13 cellular contexts compared by ENCODE assay signal in genomic region chr2:208031608-208032019, GRCh38. TPM values are rescaled to one million over a fixed set of nuclear protein-coding genes. Genes with fewer than 3 reads are reported as not detected.
DNase-seq lines count a peak whose midpoint lies in the region; ATAC-seq and FAIRE-seq lines count a peak whose summit lies in the region.
"Had no signal": no experiment of that assay in that cellular context is flagged by ENCODE, and none has a peak within 500 bp of the region (broad histone marks: within the 10 kb centered on the region; RNA-seq: fewer than 3 reads in every experiment).

No MANE protein-coding gene starts in this region.

- no peaks in the 10 kb centered on the region for H3K27me3 ChIP-seq in right cardiac atrium (ENCODE audit: control insufficient read depth, insufficient read depth)

- peak; percentile 36 for FAIRE-seq in GM18507 (lab: Jason Lieb, UNC)
- FAIRE-seq: GM19239, islet of Langerhans had no signal

- intact Hi-C loops in right cardiac atrium (cut with DNase I), result loop anchor here in 1 of 4 donors (10.0 kb wide), 1 partner anchor 287 kb away; no protein-coding TSS in a partner anchor

- H3K4me3 ChIP-seq in right cardiac atrium (ENCODE audit: low read length), result no peak overlapping the region
- H3K4me3 ChIP-seq: thoracic aorta had no signal

- 23% methylated on average over 7 of the region's 7 CpGs for WGBS in right cardiac atrium

- no peaks in the 10 kb centered on the region for H3K4me1 ChIP-seq in right cardiac atrium (ENCODE audit: control insufficient read depth, insufficient read depth, low read length)

- no peak overlapping the region for H3K27ac Mint-ChIP-seq in stimulated activated naive B cell treated with anti-CD40 and anti-IgM and Interleukin-4, amounts not matched to agents 10 μg/mL and 1 μg/mL and 100 μg/mL, for 72 hours
- H3K27ac Mint-ChIP-seq: natural killer cell had no signal

- no peaks in the 10 kb centered on the region for H3K9me3 ChIP-seq in right cardiac atrium (ENCODE audit: control insufficient read depth, low read length)
- H3K9me3 ChIP-seq: thoracic aorta had no signal

- H3K4me1 Mint-ChIP-seq in stimulated activated naive B cell treated with anti-CD40 and anti-IgM and Interleukin-4, amounts not matched to agents 10 μg/mL and 1 μg/mL and 100 μg/mL, for 72 hours, result peaks cover 11 to 27% of the 10 kb centered on the region in 2 donors
- H3K4me1 Mint-ChIP-seq: natural killer cell had no signal

- H3K4me3 Mint-ChIP-seq in stimulated activated naive B cell treated with anti-CD40 and anti-IgM and Interleukin-4, amounts not matched to agents 10 μg/mL and 1 μg/mL and 100 μg/mL, for 72 hours, result no peak overlapping the region
- H3K4me3 Mint-ChIP-seq: natural killer cell had no signal

- H3K27me3 Mint-ChIP-seq in stimulated activated naive B cell treated with anti-CD40 and anti-IgM and Interleukin-4, amounts not matched to agents 10 μg/mL and 1 μg/mL and 100 μg/mL, for 72 hours, result no peaks in the 10 kb centered on the region

- ATAC-seq in right cardiac atrium (peak; percentile 48 to 51), GM18858 (IDR thresholded peaks at IDR 0.05; ENCODE audit: unreplicated experiment) (no peak), HG02884 (IDR thresholded peaks at IDR 0.05; ENCODE audit: unreplicated experiment) (no peak)
- ATAC-seq in stimulated activated naive B cell treated with anti-CD40 and anti-IgM and Interleukin-4, amounts not matched to agents 10 μg/mL and 1 μg/mL and 100 μg/mL, for 72 hours (replicated peaks), result peak; percentile 69 to 79
- ATAC-seq: natural killer cell had no signal

- no peak for DNase-seq in GM18507 (ENCODE audit: extremely low spot score, insufficient read length, low read depth)
- peak; percentile 99 for DNase-seq in SIG-M5 treated with dmso at 0.1 percent for 504 hours (lab: John Stamatoyannopoulos, UW; ENCODE audit: unreplicated experiment)
- DNase-seq in right cardiac atrium, result peak in 1 of 3 donors; percentile 15
- no peak for DNase-seq in stimulated activated naive B cell treated with anti-CD40 and anti-IgM and Interleukin-4, amounts not matched to agents 10 μg/mL and 1 μg/mL and 100 μg/mL, for 72 hours
- DNase-seq in NCI-H69 (lab: John Stamatoyannopoulos, UW), result no peak
- DNase-seq: activated naive CD4-positive, alpha-beta T cell treated with anti-CD3 and anti-CD28 coated beads, Interleukin-2, amount 50 U/mL, for 16 hours; natural killer cell; NCI-H1105 had no signal

- peaks cover 0 to 1% of the 10 kb centered on the region in 2 donors for H3K9me3 Mint-ChIP-seq in stimulated activated naive B cell treated with anti-CD40 and anti-IgM and Interleukin-4, amounts not matched to agents 10 μg/mL and 1 μg/mL and 100 μg/mL, for 72 hours
- H3K9me3 Mint-ChIP-seq: natural killer cell had no signal

- H3K27ac ChIP-seq in right cardiac atrium (ENCODE audit: low read length), result no peak overlapping the region
- H3K27ac ChIP-seq: thoracic aorta had no signal

- H3K36me3 Mint-ChIP-seq in stimulated activated naive B cell treated with anti-CD40 and anti-IgM and Interleukin-4, amounts not matched to agents 10 μg/mL and 1 μg/mL and 100 μg/mL, for 72 hours, result no peaks in the 10 kb centered on the region
- H3K36me3 Mint-ChIP-seq: natural killer cell had no signal

RNA-seq across cellular contexts. Expression of gene PLEKHM3, which starts 6.3 kb away (rescaled TPM):
- total RNA-seq in right cardiac atrium, result 10 to 100 TPM in 3 of 4 donors, 1 to 10 TPM in 1; 8.9 to 14.7 (median 13.1) TPM
- polyA plus RNA-seq in right cardiac atrium, result 6.8 TPM

Comparison
In these comparisons a context has a peak if more than half of its experiments do, and no peak if none do; other contexts are left out.
1. ATAC-seq: peak in right cardiac atrium (2 of 2) and stimulated activated naive B cell treated with anti-CD40 and anti-IgM and Interleukin-4, amounts not matched to agents 10 μg/mL and 1 μg/mL and 100 μg/mL, for 72 hours (2 of 2); none in GM18858 (single experiment) and HG02884 (single experiment).